8 cellular contexts compared by ENCODE assay signal in genomic region chr11:12167098-12167999, GRCh38. TPM values are rescaled to one million over a fixed set of nuclear protein-coding genes. Genes with fewer than 3 reads are reported as not detected.
DNase-seq lines count a peak whose midpoint lies in the region; ATAC-seq and TF ChIP-seq lines count a peak whose summit lies in the region.

No MANE protein-coding gene starts in this region.

- peaks cover 36% of the 10 kb centered on the region for H3K4me1 Mint-ChIP-seq in activated CD4-positive, alpha-beta memory T cell treated with anti-CD3 and anti-CD28 coated beads for 36 hours (ENCODE audit: low read depth)

- no peak overlapping the region for H3K4me3 ChIP-seq in upper lobe of right lung

- peak; percentile 83 for DNase-seq in ACHN
- DNase-seq in HK-2 (ENCODE audit: unreplicated experiment), result peak; percentile 68
- peak; percentile 71 for DNase-seq in activated CD4-positive, alpha-beta memory T cell treated with anti-CD3 and anti-CD28 coated beads for 36 hours
- DNase-seq in left ventricle myocardium superior, result no peak
- peak; percentile 69 for DNase-seq in upper lobe of right lung
- DNase-seq in effector CD4-positive, alpha-beta T cell, result no peak
- DNase-seq in substantia nigra (lab: John Stamatoyannopoulos, UW), result no peak
- no peak for DNase-seq in cerebellar nuclear complex (lab: John Stamatoyannopoulos, UW)

- H3K27ac ChIP-seq in upper lobe of right lung, result peak overlapping the region; percentile 58
- H3K27ac ChIP-seq in substantia nigra (ENCODE audit: low read depth, low read length, poor library complexity, severe bottlenecking), result no peak overlapping the region

- H3K27me3 Mint-ChIP-seq in activated CD4-positive, alpha-beta memory T cell treated with anti-CD3 and anti-CD28 coated beads for 36 hours, result no peaks in the 10 kb centered on the region

- in situ Hi-C loops in ACHN (cut with HindIII; ENCODE audit: low pct_ligation_motif_present, low pct_unique_long_range_greater_than_20kb, low sequenced_read_pairs), result no loop called here

- peaks cover 31% of the 10 kb centered on the region for H3K4me1 ChIP-seq in upper lobe of right lung

- no peak for TF ChIP-seq CTCF in upper lobe of right lung (IDR thresholded peaks at IDR 0.05)

- H3K36me3 Mint-ChIP-seq in activated CD4-positive, alpha-beta memory T cell treated with anti-CD3 and anti-CD28 coated beads for 36 hours, result peaks cover 28% of the 10 kb centered on the region

- H3K9me3 Mint-ChIP-seq in activated CD4-positive, alpha-beta memory T cell treated with anti-CD3 and anti-CD28 coated beads for 36 hours, result no peaks in the 10 kb centered on the region

- CTCF ChIA-PET in activated CD4-positive, alpha-beta memory T cell treated with anti-CD3 and anti-CD28 coated beads for 36 hours (lab: Charles Lee), result interaction anchor here (0.8 to 3.0 kb wide), 3 partner anchors 16 to 69 kb away, joined by 3 to 8 read pairs (median 5); no protein-coding TSS in a partner anchor

- H3K9me3 ChIP-seq in upper lobe of right lung, result no peaks in the 10 kb centered on the region

- POLR2A ChIA-PET in activated CD4-positive, alpha-beta memory T cell treated with anti-CD3 and anti-CD28 coated beads for 36 hours (lab: Charles Lee), result interaction anchor here (0.8 to 1.3 kb wide), 4 partner anchors 11 to 23 kb away, joined by 3 to 5 read pairs (median 3); no protein-coding TSS in a partner anchor

- no peaks in the 10 kb centered on the region for H3K27me3 ChIP-seq in upper lobe of right lung

- H3K36me3 ChIP-seq in upper lobe of right lung, result peaks cover 16% of the 10 kb centered on the region

- peak overlapping the region; percentile 75 for H3K27ac Mint-ChIP-seq in activated CD4-positive, alpha-beta memory T cell treated with anti-CD3 and anti-CD28 coated beads for 36 hours

- ATAC-seq in left ventricle myocardium superior (peak; percentile 3), upper lobe of right lung (peak; percentile 78)

- intact Hi-C loops in activated CD4-positive, alpha-beta memory T cell treated with anti-CD3 and anti-CD28 coated beads for 36 hours (cut with micrococcal nuclease), result loop anchor here (1.0 kb wide), 3 partner anchors 10 to 23 kb away; no protein-coding TSS in a partner anchor
- intact Hi-C loops in left ventricle myocardium superior (cut with micrococcal nuclease) (no loop called here), upper lobe of right lung (cut with DNase I) (no loop called here)

- H3K4me3 Mint-ChIP-seq in activated CD4-positive, alpha-beta memory T cell treated with anti-CD3 and anti-CD28 coated beads for 36 hours, result no peak overlapping the region

RNA-seq across cellular contexts. Expression of gene MICAL2, which starts 57.0 kb away (rescaled TPM):
- 100 to 1,000 TPM; 213 to 220 TPM for total RNA-seq in activated CD4-positive, alpha-beta memory T cell treated with anti-CD3 and anti-CD28 coated beads for 36 hours
- total RNA-seq in left ventricle myocardium superior, result 57.1 TPM
- total RNA-seq in upper lobe of right lung, result 197 TPM

Comparison
In these comparisons a context has a peak if more than half of its experiments do, and no peak if none do; other contexts are left out.
1. DNase-seq: peak in ACHN (single experiment), HK-2 (single experiment), activated CD4-positive, alpha-beta memory T cell treated with anti-CD3 and anti-CD28 coated beads for 36 hours (single experiment) and upper lobe of right lung (single experiment); none in left ventricle myocardium superior (single experiment), effector CD4-positive, alpha-beta T cell (single experiment), substantia nigra (0 of 49) and cerebellar nuclear complex (0 of 2).